ENCODE assay signal across 19 cellular contexts in genomic region chr5:128339585-128339984, GRCh38.
DNase-seq lines count a peak whose midpoint lies in the region; ATAC-seq lines count a peak whose summit lies in the region.
"Had no signal": no experiment of that assay in that cellular context is flagged by ENCODE, and none has a peak within 500 bp of the region (broad histone marks: within the 10 kb centered on the region; RNA-seq: fewer than 3 reads in every experiment).

No MANE protein-coding gene starts in this region.

- H3K4me1 Mint-ChIP-seq in stimulated activated naive CD8-positive, alpha-beta T cell treated with anti-CD3 and anti-CD28 coated beads, Interleukin-15, amount 100 ng/mL, for 72 hours = no peaks in the 10 kb centered on the region
- H3K4me1 Mint-ChIP-seq in stimulated activated effector memory CD8-positive, alpha-beta T cell treated with anti-CD3 and anti-CD28 coated beads, Interleukin-12 subunit alpha, Interleukin-12 subunit beta, amount 100 ng/mL, for 72 hours = no peaks in the 10 kb centered on the region
- H3K4me1 Mint-ChIP-seq: CD4-positive, alpha-beta memory T cell had no signal

- ATAC-seq in Right ventricle myocardium superior (ENCODE audit: poor library complexity) (peak; percentile 25), Right ventricle myocardium inferior (no peak), HG03135 (IDR thresholded peaks at IDR 0.05; ENCODE audit: unreplicated experiment) (no peak)
- ATAC-seq in stimulated activated naive CD8-positive, alpha-beta T cell treated with anti-CD3 and anti-CD28 coated beads, Interleukin-15, amount 100 ng/mL, for 72 hours = peak; percentile 33
- ATAC-seq in stimulated activated naive CD8-positive, alpha-beta T cell treated with anti-CD3 and anti-CD28 coated beads, Interleukin-15, Interleukin-2, amounts not matched to agents 100 U/mL and 50 U/mL, for 24 hours = no peak
- peak; percentile 39 for ATAC-seq in stimulated activated effector memory CD8-positive, alpha-beta T cell treated with anti-CD3 and anti-CD28 coated beads, Interleukin-12 subunit alpha, Interleukin-12 subunit beta, amount 100 ng/mL, for 72 hours
- ATAC-seq: A549, HCT116, HepG2 had no signal

- no peaks in the 10 kb centered on the region for H3K27me3 Mint-ChIP-seq in stimulated activated naive CD8-positive, alpha-beta T cell treated with anti-CD3 and anti-CD28 coated beads, Interleukin-15, amount 100 ng/mL, for 72 hours
- H3K27me3 Mint-ChIP-seq: IgD-negative memory B cell had no signal

- DNase-seq in Right ventricle myocardium superior (no peak), Right ventricle myocardium inferior (ENCODE audit: missing footprints) (no peak), EL (no peak)
- no peak for DNase-seq in stimulated activated naive CD8-positive, alpha-beta T cell treated with anti-CD3 and anti-CD28 coated beads, Interleukin-15, amount 100 ng/mL, for 72 hours
- no peak for DNase-seq in stimulated activated naive CD8-positive, alpha-beta T cell treated with anti-CD3 and anti-CD28 coated beads, Interleukin-15, Interleukin-2, amounts not matched to agents 100 U/mL and 50 U/mL, for 24 hours
- DNase-seq in stimulated activated effector memory CD8-positive, alpha-beta T cell treated with anti-CD3 and anti-CD28 coated beads, Interleukin-12 subunit alpha, Interleukin-12 subunit beta, amount 100 ng/mL, for 72 hours (ENCODE audit: low spot score in 2 of 2) = no peak
- DNase-seq: CD4-positive, alpha-beta memory T cell; DMS153; DMS79; GF-D8; GOT3; H7; HFFc6 had no signal

- H3K4me3 Mint-ChIP-seq in stimulated activated naive CD8-positive, alpha-beta T cell treated with anti-CD3 and anti-CD28 coated beads, Interleukin-15, amount 100 ng/mL, for 72 hours = no peak overlapping the region
- no peak overlapping the region for H3K4me3 Mint-ChIP-seq in stimulated activated effector memory CD8-positive, alpha-beta T cell treated with anti-CD3 and anti-CD28 coated beads, Interleukin-12 subunit alpha, Interleukin-12 subunit beta, amount 100 ng/mL, for 72 hours
- H3K4me3 Mint-ChIP-seq: CD14-positive monocyte; CD4-positive, alpha-beta memory T cell; HFFc6; IgD-negative memory B cell had no signal

- H3K27ac Mint-ChIP-seq in stimulated activated naive CD8-positive, alpha-beta T cell treated with anti-CD3 and anti-CD28 coated beads, Interleukin-15, amount 100 ng/mL, for 72 hours = no peak overlapping the region
- no peak overlapping the region for H3K27ac Mint-ChIP-seq in stimulated activated effector memory CD8-positive, alpha-beta T cell treated with anti-CD3 and anti-CD28 coated beads, Interleukin-12 subunit alpha, Interleukin-12 subunit beta, amount 100 ng/mL, for 72 hours
- H3K27ac Mint-ChIP-seq: CD4-positive, alpha-beta memory T cell; HFFc6; IgD-negative memory B cell had no signal

- H3K9me3 Mint-ChIP-seq in stimulated activated naive CD8-positive, alpha-beta T cell treated with anti-CD3 and anti-CD28 coated beads, Interleukin-15, amount 100 ng/mL, for 72 hours = peaks cover 0 to 8% of the 10 kb centered on the region in 2 donors
- peaks cover 13% of the 10 kb centered on the region for H3K9me3 Mint-ChIP-seq in stimulated activated effector memory CD8-positive, alpha-beta T cell treated with anti-CD3 and anti-CD28 coated beads, Interleukin-12 subunit alpha, Interleukin-12 subunit beta, amount 100 ng/mL, for 72 hours
- H3K9me3 Mint-ChIP-seq: HFFc6 had no signal

- intact Hi-C loops in Right ventricle myocardium superior (cut with DNase I) (no loop called here), Right ventricle myocardium inferior (cut with DNase I) (loop anchor here (10.0 kb wide), 1 partner anchor 125 kb away; no protein-coding TSS in a partner anchor)

- no peaks in the 10 kb centered on the region for H3K36me3 Mint-ChIP-seq in stimulated activated effector memory CD8-positive, alpha-beta T cell treated with anti-CD3 and anti-CD28 coated beads, Interleukin-12 subunit alpha, Interleukin-12 subunit beta, amount 100 ng/mL, for 72 hours
- H3K36me3 Mint-ChIP-seq: CD4-positive, alpha-beta memory T cell; IgD-negative memory B cell had no signal

Comparison
In these comparisons a context has a peak if more than half of its experiments do, and no peak if none do; other contexts are left out.
1. ATAC-seq: peak in Right ventricle myocardium superior (single experiment), stimulated activated naive CD8-positive, alpha-beta T cell treated with anti-CD3 and anti-CD28 coated beads, Interleukin-15, amount 100 ng/mL, for 72 hours (single experiment) and stimulated activated effector memory CD8-positive, alpha-beta T cell treated with anti-CD3 and anti-CD28 coated beads, Interleukin-12 subunit alpha, Interleukin-12 subunit beta, amount 100 ng/mL, for 72 hours (single experiment); none in Right ventricle myocardium inferior (single experiment), stimulated activated naive CD8-positive, alpha-beta T cell treated with anti-CD3 and anti-CD28 coated beads, Interleukin-15, Interleukin-2, amounts not matched to agents 100 U/mL and 50 U/mL, for 24 hours (single experiment) and HG03135 (single experiment).